Comparison of ENCODE assay signal across 1 cellular context in the genomic region with DNA sequence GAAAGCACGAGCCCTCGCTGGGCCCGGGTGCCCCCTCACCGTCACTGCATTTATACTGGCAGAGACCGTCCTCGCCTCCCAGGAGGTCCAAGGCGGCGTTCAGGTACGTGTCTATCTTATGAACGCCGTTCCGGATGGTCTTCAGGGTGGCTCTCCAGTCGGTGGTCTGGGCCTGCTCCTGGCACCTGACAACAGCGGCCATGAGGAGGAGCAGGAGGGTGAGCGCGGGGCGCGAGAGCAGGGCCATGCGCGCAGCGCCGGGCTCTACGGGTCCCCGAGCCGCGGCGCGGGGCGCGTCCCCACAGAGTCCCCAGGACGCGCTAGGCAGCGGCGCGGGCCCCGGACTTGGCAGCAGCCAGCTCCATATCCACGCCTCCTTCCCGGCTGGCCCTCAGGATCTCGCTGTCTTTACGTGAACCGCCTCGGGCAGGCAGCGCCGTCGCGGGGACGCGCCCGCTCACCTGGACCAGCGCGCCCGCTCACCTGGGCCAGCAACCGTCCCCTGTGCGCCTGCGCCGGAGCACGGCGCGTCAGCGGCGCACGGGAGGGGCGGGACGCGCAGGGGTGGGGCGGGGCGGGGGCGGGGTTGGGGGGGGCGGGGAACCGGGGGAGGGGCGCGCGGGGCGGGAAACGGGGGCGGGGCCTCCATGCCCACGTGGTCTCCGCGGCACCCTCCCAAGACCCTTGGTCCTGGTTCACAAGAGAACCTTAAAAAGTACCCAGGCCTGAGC.
TF ChIP-seq lines count a peak whose summit lies in the region.

A gene (minus strand): TSS at position 508 of the 731 bp plus-strand sequence. CDS start 261 bp downstream, at position 247.

TF ChIP-seq in GM12878, 131 proteins besides CTCF, POLR2A, EP300 and RAD21 (continued from another document):
- TF ChIP-seq, protein P1, sequence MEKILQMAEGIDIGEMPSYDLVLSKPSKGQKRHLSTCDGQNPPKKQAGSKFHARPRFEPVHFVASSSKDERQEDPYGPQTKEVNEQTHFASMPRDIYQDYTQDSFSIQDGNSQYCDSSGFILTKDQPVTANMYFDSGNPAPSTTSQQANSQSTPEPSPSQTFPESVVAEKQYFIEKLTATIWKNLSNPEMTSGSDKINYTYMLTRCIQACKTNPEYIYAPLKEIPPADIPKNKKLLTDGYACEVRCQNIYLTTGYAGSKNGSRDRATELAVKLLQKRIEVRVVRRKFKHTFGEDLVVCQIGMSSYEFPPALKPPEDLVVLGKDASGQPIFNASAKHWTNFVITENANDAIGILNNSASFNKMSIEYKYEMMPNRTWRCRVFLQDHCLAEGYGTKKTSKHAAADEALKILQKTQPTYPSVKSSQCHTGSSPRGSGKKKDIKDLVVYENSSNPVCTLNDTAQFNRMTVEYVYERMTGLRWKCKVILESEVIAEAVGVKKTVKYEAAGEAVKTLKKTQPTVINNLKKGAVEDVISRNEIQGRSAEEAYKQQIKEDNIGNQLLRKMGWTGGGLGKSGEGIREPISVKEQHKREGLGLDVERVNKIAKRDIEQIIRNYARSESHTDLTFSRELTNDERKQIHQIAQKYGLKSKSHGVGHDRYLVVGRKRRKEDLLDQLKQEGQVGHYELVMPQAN (conservative IDR thresholded peaks at IDR 0.05), result peak; percentile 61
- TF ChIP-seq, protein P2, sequence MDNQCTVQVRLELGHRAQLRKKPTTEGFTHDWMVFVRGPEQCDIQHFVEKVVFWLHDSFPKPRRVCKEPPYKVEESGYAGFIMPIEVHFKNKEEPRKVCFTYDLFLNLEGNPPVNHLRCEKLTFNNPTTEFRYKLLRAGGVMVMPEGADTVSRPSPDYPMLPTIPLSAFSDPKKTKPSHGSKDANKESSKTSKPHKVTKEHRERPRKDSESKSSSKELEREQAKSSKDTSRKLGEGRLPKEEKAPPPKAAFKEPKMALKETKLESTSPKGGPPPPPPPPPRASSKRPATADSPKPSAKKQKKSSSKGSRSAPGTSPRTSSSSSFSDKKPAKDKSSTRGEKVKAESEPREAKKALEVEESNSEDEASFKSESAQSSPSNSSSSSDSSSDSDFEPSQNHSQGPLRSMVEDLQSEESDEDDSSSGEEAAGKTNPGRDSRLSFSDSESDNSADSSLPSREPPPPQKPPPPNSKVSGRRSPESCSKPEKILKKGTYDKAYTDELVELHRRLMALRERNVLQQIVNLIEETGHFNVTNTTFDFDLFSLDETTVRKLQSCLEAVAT (IDR thresholded peaks at IDR 0.05), result no peak
- TF ChIP-seq ETV6 (conservative IDR thresholded peaks at IDR 0.05 in 1 of 2, IDR thresholded peaks at IDR 0.05 in 1 of 2; ENCODE audit: borderline replicate concordance in 1 of 2, low read depth in 1 of 2) (no peak), PAX5 (IDR thresholded peaks at IDR 0.05; ENCODE audit: borderline replicate concordance, low read depth, low read length) (no peak), CREM (IDR thresholded peaks at IDR 0.05; ENCODE audit: low read depth) (no peak), RB1 (IDR thresholded peaks at IDR 0.05; ENCODE audit: borderline replicate concordance) (peak; percentile 74; the same call in 1 of the 2 replicates), BACH1 (IDR thresholded peaks at IDR 0.05; ENCODE audit: borderline replicate concordance) (peak; percentile 56; the same call in 1 of the 2 replicates), BHLHE40 (IDR thresholded peaks at IDR 0.05; ENCODE audit: borderline replicate concordance in 1 of 2, low read depth in 2 of 2, low read length in 1 of 2) (peak; percentile 42 to 83; a peak in 3 of 4 replicates), HDAC2 (IDR thresholded peaks at IDR 0.05) (no peak), ASH2L (IDR thresholded peaks at IDR 0.05; ENCODE audit: borderline replicate concordance, low read depth) (0 out of 2 replicates have a peak, but pooled peaks have one; percentile 17), ATF7 (IDR thresholded peaks at IDR 0.05; ENCODE audit: low read depth) (no peak), LARP7 (IDR thresholded peaks at IDR 0.05) (peak; percentile 49), MXI1 (IDR thresholded peaks at IDR 0.05; ENCODE audit: low read depth, low read length) (peak; percentile 43; the same call in 1 of the 2 replicates), BCL11A (IDR thresholded peaks at IDR 0.05; ENCODE audit: low read depth, low read length) (no peak), SUZ12 (IDR thresholded peaks at IDR 0.05; ENCODE audit: unreplicated experiment) (no peak), NFXL1 (IDR thresholded peaks at IDR 0.05; ENCODE audit: borderline replicate concordance) (no peak), RELA (IDR thresholded peaks at IDR 0.05; ENCODE audit: borderline replicate concordance, partially characterized antibody) (no peak), KAT2A (conservative IDR thresholded peaks at IDR 0.05; ENCODE audit: control insufficient read depth, low read depth, low read length) (no peak), ZBED1 (IDR thresholded peaks at IDR 0.05; ENCODE audit: borderline replicate concordance) (no peak), NFYA (IDR thresholded peaks at IDR 0.05; ENCODE audit: borderline replicate concordance, low read depth, low read length) (no peak), NRF1 (conservative IDR thresholded peaks at IDR 0.05; ENCODE audit: low read depth, low read length) (peak; percentile 65)
- TF ChIP-seq, protein P3, sequence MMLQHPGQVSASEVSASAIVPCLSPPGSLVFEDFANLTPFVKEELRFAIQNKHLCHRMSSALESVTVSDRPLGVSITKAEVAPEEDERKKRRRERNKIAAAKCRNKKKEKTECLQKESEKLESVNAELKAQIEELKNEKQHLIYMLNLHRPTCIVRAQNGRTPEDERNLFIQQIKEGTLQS (IDR thresholded peaks at IDR 0.05; ENCODE audit: borderline replicate concordance, extremely low read depth, low read depth, low read length), result peak; percentile 39; the same call in 1 of the 2 replicates
- TF ChIP-seq, protein P4, sequence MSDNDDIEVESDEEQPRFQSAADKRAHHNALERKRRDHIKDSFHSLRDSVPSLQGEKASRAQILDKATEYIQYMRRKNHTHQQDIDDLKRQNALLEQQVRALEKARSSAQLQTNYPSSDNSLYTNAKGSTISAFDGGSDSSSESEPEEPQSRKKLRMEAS (IDR thresholded peaks at IDR 0.05; ENCODE audit: low read depth, low read length), result no peak; the same call in 1 of the 2 replicates
- TF ChIP-seq, protein P5, sequence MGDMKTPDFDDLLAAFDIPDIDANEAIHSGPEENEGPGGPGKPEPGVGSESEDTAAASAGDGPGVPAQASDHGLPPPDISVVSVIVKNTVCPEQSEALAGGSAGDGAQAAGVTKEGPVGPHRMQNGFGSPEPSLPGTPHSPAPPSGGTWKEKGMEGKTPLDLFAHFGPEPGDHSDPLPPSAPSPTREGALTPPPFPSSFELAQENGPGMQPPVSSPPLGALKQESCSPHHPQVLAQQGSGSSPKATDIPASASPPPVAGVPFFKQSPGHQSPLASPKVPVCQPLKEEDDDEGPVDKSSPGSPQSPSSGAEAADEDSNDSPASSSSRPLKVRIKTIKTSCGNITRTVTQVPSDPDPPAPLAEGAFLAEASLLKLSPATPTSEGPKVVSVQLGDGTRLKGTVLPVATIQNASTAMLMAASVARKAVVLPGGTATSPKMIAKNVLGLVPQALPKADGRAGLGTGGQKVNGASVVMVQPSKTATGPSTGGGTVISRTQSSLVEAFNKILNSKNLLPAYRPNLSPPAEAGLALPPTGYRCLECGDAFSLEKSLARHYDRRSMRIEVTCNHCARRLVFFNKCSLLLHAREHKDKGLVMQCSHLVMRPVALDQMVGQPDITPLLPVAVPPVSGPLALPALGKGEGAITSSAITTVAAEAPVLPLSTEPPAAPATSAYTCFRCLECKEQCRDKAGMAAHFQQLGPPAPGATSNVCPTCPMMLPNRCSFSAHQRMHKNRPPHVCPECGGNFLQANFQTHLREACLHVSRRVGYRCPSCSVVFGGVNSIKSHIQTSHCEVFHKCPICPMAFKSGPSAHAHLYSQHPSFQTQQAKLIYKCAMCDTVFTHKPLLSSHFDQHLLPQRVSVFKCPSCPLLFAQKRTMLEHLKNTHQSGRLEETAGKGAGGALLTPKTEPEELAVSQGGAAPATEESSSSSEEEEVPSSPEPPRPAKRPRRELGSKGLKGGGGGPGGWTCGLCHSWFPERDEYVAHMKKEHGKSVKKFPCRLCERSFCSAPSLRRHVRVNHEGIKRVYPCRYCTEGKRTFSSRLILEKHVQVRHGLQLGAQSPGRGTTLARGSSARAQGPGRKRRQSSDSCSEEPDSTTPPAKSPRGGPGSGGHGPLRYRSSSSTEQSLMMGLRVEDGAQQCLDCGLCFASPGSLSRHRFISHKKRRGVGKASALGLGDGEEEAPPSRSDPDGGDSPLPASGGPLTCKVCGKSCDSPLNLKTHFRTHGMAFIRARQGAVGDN (IDR thresholded peaks at IDR 0.05), result peak; percentile 32; the same call in 1 of the 2 replicates
- TF ChIP-seq, protein P6, sequence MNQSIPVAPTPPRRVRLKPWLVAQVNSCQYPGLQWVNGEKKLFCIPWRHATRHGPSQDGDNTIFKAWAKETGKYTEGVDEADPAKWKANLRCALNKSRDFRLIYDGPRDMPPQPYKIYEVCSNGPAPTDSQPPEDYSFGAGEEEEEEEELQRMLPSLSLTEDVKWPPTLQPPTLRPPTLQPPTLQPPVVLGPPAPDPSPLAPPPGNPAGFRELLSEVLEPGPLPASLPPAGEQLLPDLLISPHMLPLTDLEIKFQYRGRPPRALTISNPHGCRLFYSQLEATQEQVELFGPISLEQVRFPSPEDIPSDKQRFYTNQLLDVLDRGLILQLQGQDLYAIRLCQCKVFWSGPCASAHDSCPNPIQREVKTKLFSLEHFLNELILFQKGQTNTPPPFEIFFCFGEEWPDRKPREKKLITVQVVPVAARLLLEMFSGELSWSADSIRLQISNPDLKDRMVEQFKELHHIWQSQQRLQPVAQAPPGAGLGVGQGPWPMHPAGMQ (IDR thresholded peaks at IDR 0.05; ENCODE audit: borderline replicate concordance), result no peak
- TF ChIP-seq, protein P7, sequence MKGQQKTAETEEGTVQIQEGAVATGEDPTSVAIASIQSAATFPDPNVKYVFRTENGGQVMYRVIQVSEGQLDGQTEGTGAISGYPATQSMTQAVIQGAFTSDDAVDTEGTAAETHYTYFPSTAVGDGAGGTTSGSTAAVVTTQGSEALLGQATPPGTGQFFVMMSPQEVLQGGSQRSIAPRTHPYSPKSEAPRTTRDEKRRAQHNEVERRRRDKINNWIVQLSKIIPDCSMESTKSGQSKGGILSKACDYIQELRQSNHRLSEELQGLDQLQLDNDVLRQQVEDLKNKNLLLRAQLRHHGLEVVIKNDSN (IDR thresholded peaks at IDR 0.05; ENCODE audit: borderline replicate concordance, extremely low read length, insufficient read depth, low read depth, low read length), result peak; percentile 76
TF ChIP-seq in GM12878: peak in this region for 16.
